Comparison of ENCODE assay signal across 24 cellular contexts in genomic region chr3:94172695-94173310, GRCh38.
DNase-seq lines count a peak whose midpoint lies in the region; ATAC-seq and TF ChIP-seq lines count a peak whose summit lies in the region.
"Had no signal": no experiment of that assay in that cellular context is flagged by ENCODE, and none has a peak within 500 bp of the region (broad histone marks: within the 10 kb centered on the region; RNA-seq: fewer than 3 reads in every experiment).

No MANE protein-coding gene starts in this region.

- H3K4me3 ChIP-seq in A673 (ENCODE audit: low read depth, low read length, poor library complexity, severe bottlenecking), result no peak overlapping the region
- no peak overlapping the region for H3K4me3 ChIP-seq in OCI-LY3 (ENCODE audit: low read length)
- H3K4me3 ChIP-seq in SK-N-SH (ENCODE audit: low read depth in 2 of 2, low read length in 1 of 2), result no peak overlapping the region
- H3K4me3 ChIP-seq: BLaER1 treated with 17β-estradiol and CSF1 and Interleukin-3, amounts not matched to agents 10 nM and 100 nM; GM12878; GM23338 had no signal

- peak in 1 of 2 experiments; percentile 77; a peak in 2 of 4 replicates for TF ChIP-seq EP300 in SK-N-SH (IDR thresholded peaks at IDR 0.05; ENCODE audit: borderline replicate concordance in 1 of 2, low read depth in 1 of 2, low read length in 1 of 2)

- H3K4me1 ChIP-seq in A673 (ENCODE audit: insufficient read depth, low read length, poor library complexity, severe bottlenecking) (peaks cover 28% of the 10 kb centered on the region), OCI-LY3 (ENCODE audit: low read length) (no peaks in the 10 kb centered on the region), SK-N-SH (ENCODE audit: control insufficient read depth in 1 of 2, insufficient read depth in 2 of 2, low read depth in 1 of 2, low read length in 1 of 2) (peaks cover 14 to 28% of the 10 kb centered on the region in 2 experiments; a peak in 3 of 4 replicates)
- H3K4me1 ChIP-seq: BLaER1 treated with 17β-estradiol and CSF1 and Interleukin-3, amounts not matched to agents 10 nM and 100 nM had no signal

- TF ChIP-seq RAD21 in SK-N-SH (IDR thresholded peaks at IDR 0.05; ENCODE audit: low read length), result no peak; the same call in 1 of the 2 replicates

- 51% methylated on average over 3 of the region's 3 CpGs for WGBS in SK-N-SH (ENCODE audit: low lambda C conversion rate)

- H3K27ac ChIP-seq in A673 (ENCODE audit: low read depth, low read length, poor library complexity, severe bottlenecking) (no peak overlapping the region), OCI-LY3 (ENCODE audit: low read length) (no peak overlapping the region), SK-N-SH (ENCODE audit: low read depth in 2 of 2, low read length in 1 of 2) (peak overlapping the region in 1 of 2 experiments; percentile 85; a peak in 2 of 4 replicates)
- H3K27ac ChIP-seq: 22Rv1; BLaER1 treated with 17β-estradiol and CSF1 and Interleukin-3, amounts not matched to agents 10 nM and 100 nM had no signal

- H3K9me3 ChIP-seq in A673 (ENCODE audit: low read depth, low read length, poor library complexity, severe bottlenecking) (no peaks in the 10 kb centered on the region), OCI-LY3 (ENCODE audit: insufficient read depth, low read length) (no peaks in the 10 kb centered on the region), SK-N-SH (no peaks in the 10 kb centered on the region)
- H3K9me3 ChIP-seq: BE2C; BLaER1 treated with 17β-estradiol and CSF1 and Interleukin-3, amounts not matched to agents 10 nM and 100 nM had no signal

- no peaks in the 10 kb centered on the region for H3K9me2 ChIP-seq in SK-N-SH

- H3K36me3 ChIP-seq in A673 (ENCODE audit: insufficient read depth, low read length, poor library complexity, severe bottlenecking), result no peaks in the 10 kb centered on the region
- H3K36me3 ChIP-seq in OCI-LY3 (replicated peaks; ENCODE audit: low read depth, low read length), result no peaks in the 10 kb centered on the region
- no peaks in the 10 kb centered on the region for H3K36me3 ChIP-seq in SK-N-SH (replicated peaks in 1 of 2; ENCODE audit: control insufficient read depth in 1 of 2, insufficient read depth in 2 of 2, low read length in 1 of 2)
- H3K36me3 ChIP-seq: BE2C; BLaER1 treated with 17β-estradiol and CSF1 and Interleukin-3, amounts not matched to agents 10 nM and 100 nM had no signal

- DNase-seq in A673 (ENCODE audit: low spot score) (peak; percentile 31), SK-N-SH (peak; percentile 20), mesothelial cell of epicardium (ENCODE audit: low spot score in 2 of 2, unreplicated experiment in 2 of 2) (no peak), NOMO-1 treated with dmso at 0.1 percent for 144 hours (lab: John Stamatoyannopoulos, UW; ENCODE audit: unreplicated experiment) (no peak), GOT3 (lab: John Stamatoyannopoulos, UW) (no peak)
- DNase-seq: ACHN; AML-193; CD4-positive, alpha-beta T cell; CD8-positive, alpha-beta memory T cell; DMS79; EL; GDM1; H7; HCEC 1CT; HFFc6 had no signal

- intact Hi-C loops in A673 (cut with micrococcal nuclease; ENCODE audit: unreplicated experiment), result loop anchor here (10.0 kb wide), 1 partner anchor 48 kb away; no protein-coding TSS in a partner anchor

- H3K27ac Mint-ChIP-seq in mesothelial cell of epicardium, result peak overlapping the region; percentile 10
- H3K27ac Mint-ChIP-seq: CD14-positive monocyte; CD4-positive, alpha-beta T cell; CD8-positive, alpha-beta memory T cell; GM23338; HFFc6 had no signal

- H3K27me3 Mint-ChIP-seq in mesothelial cell of epicardium (ENCODE audit: low read depth), result no peaks in the 10 kb centered on the region

- no peaks in the 10 kb centered on the region for H3K9me3 Mint-ChIP-seq in mesothelial cell of epicardium
- H3K9me3 Mint-ChIP-seq: CD14-positive monocyte; CD4-positive, alpha-beta T cell; CD8-positive, alpha-beta memory T cell; GM23338; HFFc6 had no signal

- CTCF ChIA-PET in A673 (lab: Charles Lee), result no interaction called here
- CTCF ChIA-PET in SK-N-SH (lab: Yijun Ruan, JAX), result interaction anchor here (1.2 to 2.0 kb wide), 4 partner anchors 55 to 112 kb away, joined by 3 to 5 read pairs (median 4); no protein-coding TSS in a partner anchor

- POLR2A ChIA-PET in A673 (lab: Charles Lee; ENCODE audit: low non-redundant PET) (no interaction called here), SK-N-SH (lab: Yijun Ruan, JAX) (interaction anchor here (0.8 kb wide), 1 partner anchor 109 kb away, joined by 3 read pairs; no protein-coding TSS in a partner anchor)

- H2AFZ ChIP-seq in OCI-LY3 (ENCODE audit: low read depth, low read length), result 0 out of 2 replicates have a peak overlapping the region, but pooled peaks have one; percentile 12
- H2AFZ ChIP-seq in SK-N-SH (ENCODE audit: low read depth), result no peak overlapping the region
- H2AFZ ChIP-seq: GM23338 had no signal

- TF ChIP-seq CTCF in A673 (conservative IDR thresholded peaks at IDR 0.05; ENCODE audit: low read depth, low read length) (no peak), OCI-LY3 (IDR thresholded peaks at IDR 0.05; ENCODE audit: low read depth, low read length) (no peak), SK-N-SH (IDR thresholded peaks at IDR 0.05) (no peak), mesothelial cell of epicardium (IDR thresholded peaks at IDR 0.05; ENCODE audit: unreplicated experiment) (no peak)

- H3K9ac ChIP-seq in OCI-LY3 (ENCODE audit: low read length), result no peak overlapping the region
- H3K9ac ChIP-seq in SK-N-SH, result no peak overlapping the region
- H3K9ac ChIP-seq: BLaER1 treated with 17β-estradiol and CSF1 and Interleukin-3, amounts not matched to agents 10 nM and 100 nM had no signal

- no TSS peak for BruUV-seq in A673 (replicated peaks; lab: Mats Ljungman, UMichigan)

- H3K4me2 ChIP-seq in OCI-LY3 (ENCODE audit: low read length) (no peak overlapping the region), SK-N-SH (no peak overlapping the region)
- H3K4me2 ChIP-seq: BLaER1 treated with 17β-estradiol and CSF1 and Interleukin-3, amounts not matched to agents 10 nM and 100 nM; GM23338 had no signal

- H3K27me3 ChIP-seq in A673 (replicated peaks; ENCODE audit: insufficient read depth, low read depth, low read length, poor library complexity) (no peaks in the 10 kb centered on the region), OCI-LY3 (ENCODE audit: low read depth, low read length) (no peaks in the 10 kb centered on the region), SK-N-SH (ENCODE audit: insufficient read depth) (no peaks in the 10 kb centered on the region)
- H3K27me3 ChIP-seq: BE2C; BLaER1 treated with 17β-estradiol and CSF1 and Interleukin-3, amounts not matched to agents 10 nM and 100 nM had no signal

- ATAC-seq in HG02852 (IDR thresholded peaks at IDR 0.05; ENCODE audit: unreplicated experiment) (no peak), GM21723 (IDR thresholded peaks at IDR 0.05; ENCODE audit: unreplicated experiment) (no peak)
- ATAC-seq: GM23338 had no signal

- no peaks in the 10 kb centered on the region for H3K79me2 ChIP-seq in OCI-LY3 (ENCODE audit: low read length)
- no peaks in the 10 kb centered on the region for H3K79me2 ChIP-seq in SK-N-SH (ENCODE audit: insufficient read depth)

- H3F3A ChIP-seq in SK-N-SH (replicated peaks; ENCODE audit: insufficient read depth), result peaks cover 16% of the 10 kb centered on the region

- no peaks in the 10 kb centered on the region for H4K20me1 ChIP-seq in OCI-LY3 (ENCODE audit: insufficient read depth, low read length)
- H4K20me1 ChIP-seq in SK-N-SH (ENCODE audit: insufficient read depth), result no peaks in the 10 kb centered on the region
- H4K20me1 ChIP-seq: BLaER1 treated with 17β-estradiol and CSF1 and Interleukin-3, amounts not matched to agents 10 nM and 100 nM had no signal

- peaks cover 50% of the 10 kb centered on the region for H3K4me1 Mint-ChIP-seq in mesothelial cell of epicardium
- H3K4me1 Mint-ChIP-seq: CD14-positive monocyte had no signal

- peak overlapping the region; percentile 5 for H3K4me3 Mint-ChIP-seq in mesothelial cell of epicardium
- H3K4me3 Mint-ChIP-seq: CD14-positive monocyte; CD4-positive, alpha-beta T cell; CD8-positive, alpha-beta memory T cell; GM23338; HFFc6 had no signal

- no peaks in the 10 kb centered on the region for H3K36me3 Mint-ChIP-seq in mesothelial cell of epicardium
- H3K36me3 Mint-ChIP-seq: CD14-positive monocyte; CD8-positive, alpha-beta memory T cell had no signal

TF ChIP-seq in SK-N-SH, 30 proteins besides CTCF, POLR2A, EP300 and RAD21:
- peak; percentile 70; the same call in 1 of the 2 replicates for TF ChIP-seq TCF12 (IDR thresholded peaks at IDR 0.05)
- TF ChIP-seq USF2 (IDR thresholded peaks at IDR 0.05; ENCODE audit: borderline replicate concordance, low read depth, low read length), result no peak
- peak; percentile 67; the same call in 1 of the 2 replicates for TF ChIP-seq RCOR1 (IDR thresholded peaks at IDR 0.05; ENCODE audit: low read length)
- TF ChIP-seq FOXJ3 (CRISPR knock-in tag; IDR thresholded peaks at IDR 0.05), result peak; percentile 82; the same call in 1 of the 2 replicates
- peak; percentile 28; the same call in 1 of the 2 replicates for TF ChIP-seq TEAD4 (IDR thresholded peaks at IDR 0.05; ENCODE audit: borderline replicate concordance, insufficient read depth)
- no peak for TF ChIP-seq TAF1 (IDR thresholded peaks at IDR 0.05; ENCODE audit: borderline replicate concordance, low read depth, low read length)
- peak; percentile 89 for TF ChIP-seq GATA2 (CRISPR knock-in tag; IDR thresholded peaks at IDR 0.05)
- TF ChIP-seq PBX3 (IDR thresholded peaks at IDR 0.05), result peak; percentile 43; the same call in 1 of the 2 replicates
- peak; percentile 33; the same call in 1 of the 2 replicates for TF ChIP-seq MXI1 (IDR thresholded peaks at IDR 0.05; ENCODE audit: low read depth, low read length)

Comparison
In these comparisons a context has a peak if more than half of its experiments do, and no peak if none do; other contexts are left out.
1. DNase-seq: peak in A673 (single experiment) and SK-N-SH (single experiment); none in mesothelial cell of epicardium (0 of 2), NOMO-1 treated with dmso at 0.1 percent for 144 hours (single experiment) and GOT3 (single experiment).